In the genomic region with DNA sequence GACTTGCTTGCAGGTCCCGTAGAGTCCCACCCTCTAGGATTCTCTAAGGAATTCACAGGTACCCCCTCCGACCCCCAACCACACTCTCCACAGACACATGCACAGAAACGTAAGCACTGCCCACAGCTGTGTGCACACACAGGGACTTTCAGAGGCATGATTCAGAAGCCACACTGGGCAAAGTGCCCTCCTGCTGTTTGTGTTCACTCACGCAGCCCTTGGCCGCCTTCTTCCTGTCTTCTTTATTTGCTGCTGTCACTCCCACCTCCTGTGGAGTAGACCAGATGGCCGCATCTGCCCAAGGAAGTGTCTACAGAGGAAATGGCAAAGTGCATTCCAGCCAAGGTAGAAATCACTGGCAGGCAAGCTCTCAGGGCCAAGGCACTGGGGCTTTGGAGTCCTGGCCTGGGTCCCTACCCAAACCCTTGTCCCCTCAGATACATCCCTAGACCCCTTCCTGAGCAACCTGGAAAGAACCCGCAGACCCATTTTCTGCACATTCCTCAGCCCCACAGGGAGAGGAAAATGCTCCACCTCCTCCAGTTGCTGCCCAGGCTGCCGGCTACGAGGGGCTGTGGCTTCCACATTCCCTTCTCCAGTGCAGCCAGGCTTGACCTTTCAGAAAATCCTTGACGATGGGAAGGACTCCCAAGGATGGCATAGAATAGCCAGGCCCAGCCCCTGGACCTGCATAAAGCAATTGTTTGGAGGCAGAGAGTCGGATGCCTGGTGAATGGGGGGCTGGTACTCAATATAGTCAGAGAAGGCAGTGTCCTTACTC, we compare ENCODE assay signal across 9 cellular contexts. TPM values are rescaled to one million over a fixed set of nuclear protein-coding genes. Genes with fewer than 3 reads are reported as not detected.
DNase-seq lines count a peak whose midpoint lies in the region; ATAC-seq and TF ChIP-seq lines count a peak whose summit lies in the region.
"Had no signal": no experiment of that assay in that cellular context is flagged by ENCODE, and none has a peak within 500 bp of the region (broad histone marks: within the 10 kb centered on the region; RNA-seq: fewer than 3 reads in every experiment).

No MANE protein-coding gene starts in this region.

- no peak overlapping the region for H3K4me3 ChIP-seq in AG10803 (ENCODE audit: low read length)
- H3K4me3 ChIP-seq in MG63, result no peak overlapping the region
- no peak overlapping the region for H3K4me3 ChIP-seq in esophagus squamous epithelium

- no peaks in the 10 kb centered on the region for H3K9me3 ChIP-seq in MG63
- no peaks in the 10 kb centered on the region for H3K9me3 ChIP-seq in esophagus squamous epithelium

- TF ChIP-seq POLR2A in GM19099 (IDR thresholded peaks at IDR 0.05; ENCODE audit: extremely low read depth, insufficient read length, low read depth) (peak; percentile 23), esophagus squamous epithelium (IDR thresholded peaks at IDR 0.05) (no peak)

- H3K27ac ChIP-seq in esophagus squamous epithelium, result peak overlapping the region in 1 of 4 donors; percentile 5

- no peak for ATAC-seq in HG02973 (IDR thresholded peaks at IDR 0.05; ENCODE audit: unreplicated experiment)
- ATAC-seq: HCT116 had no signal

- H3K27me3 ChIP-seq in MG63 (no peaks in the 10 kb centered on the region), esophagus squamous epithelium (peaks cover 0 to 7% (median 0%) of the 10 kb centered on the region in 4 donors)

- TF ChIP-seq CTCF in AG10803 (conservative IDR thresholded peaks at IDR 0.05; ENCODE audit: low read length) (no peak), esophagus squamous epithelium (IDR thresholded peaks at IDR 0.05) (no peak)

- DNase-seq in AG10803 (ENCODE audit: low read depth) (peak; percentile 94), MG63 (peak; percentile 92), UCSD-AML1 (lab: John Stamatoyannopoulos, UW; ENCODE audit: unreplicated experiment) (peak; percentile 22), cardiac septum (ENCODE audit: low spot score) (peak; percentile 70), esophagus squamous epithelium (lab: John Stamatoyannopoulos, UW) (no peak)
- DNase-seq in stimulated activated CD8-positive, alpha-beta memory T cell treated with anti-CD3 and anti-CD28 coated beads, Interleukin-4, amount 100 ng/mL, for 48 hours, result peak; percentile 59

- peaks cover 9 to 11% (median 10%) of the 10 kb centered on the region in 3 donors for H3K4me1 ChIP-seq in esophagus squamous epithelium

- intact Hi-C loops in cardiac septum (cut with DNase I), result no loop called here
- intact Hi-C loops in esophagus squamous epithelium (cut with DNase I), result no loop called here

- H3K36me3 ChIP-seq in MG63 (no peaks in the 10 kb centered on the region), esophagus squamous epithelium (no peaks in the 10 kb centered on the region)

- WGBS in esophagus squamous epithelium, 2 donors, result 29 to 44% methylated on average over 3 to 8 of the region's 11 CpGs

RNA-seq across cellular contexts. Expression of gene GIMAP8, which starts 21.6 kb away (rescaled TPM):
- not detected in 2 replicates for total RNA-seq in MG63 (2014; rRNA removed; shearing (Covaris generic); ENCODE audit: low replicate concordance)
- 16.3 TPM for total RNA-seq in cardiac septum
- 10 to 100 TPM in 1 of 4 donors, 1 to 10 TPM in 1, under 1 TPM in 2; 0.38 to 12.2 (median 2.4) TPM for total RNA-seq in esophagus squamous epithelium

RNA-seq across cellular contexts. Expression of gene ZNF775, which starts 49.7 kb away (rescaled TPM):
- 4.0 and 13.9 TPM in 2 replicates for total RNA-seq in MG63 (2014; rRNA removed; shearing (Covaris generic); ENCODE audit: low replicate concordance)
- 3.4 TPM for total RNA-seq in cardiac septum
- total RNA-seq in esophagus squamous epithelium, result 1 to 10 TPM; 1.2 to 2.3 (median 1.8) TPM
